Comparison of ENCODE assay signal across 1 cellular context in genomic region chr1:153945795-153946621, GRCh38.
TF ChIP-seq lines count a peak whose summit lies in the region.

No MANE protein-coding gene starts in this region.

TF ChIP-seq in SK-N-SH, 30 proteins besides CTCF, POLR2A, EP300 and RAD21 (continued from another document):
- TF ChIP-seq NFIC (IDR thresholded peaks at IDR 0.05; ENCODE audit: borderline replicate concordance) (no peak), FOXJ3 (CRISPR knock-in tag; IDR thresholded peaks at IDR 0.05) (no peak), MXI1 (IDR thresholded peaks at IDR 0.05; ENCODE audit: low read depth, low read length) (peak; percentile 79), RCOR1 (IDR thresholded peaks at IDR 0.05; ENCODE audit: low read length) (no peak), REST (IDR thresholded peaks at IDR 0.05; ENCODE audit: low read depth, low read length) (no peak), SMC3 (IDR thresholded peaks at IDR 0.05; ENCODE audit: low read depth, low read length) (no peak), TEAD4 (IDR thresholded peaks at IDR 0.05; ENCODE audit: borderline replicate concordance, insufficient read depth) (no peak), NRF1 (IDR thresholded peaks at IDR 0.05; ENCODE audit: low read depth, low read length) (no peak), JUND (IDR thresholded peaks at IDR 0.05) (no peak), TCF12 (IDR thresholded peaks at IDR 0.05) (no peak), RFX5 (IDR thresholded peaks at IDR 0.05; ENCODE audit: low read length) (no peak), USF1 (IDR thresholded peaks at IDR 0.05; ENCODE audit: borderline replicate concordance, low read depth) (peak; percentile 75), GABPA (IDR thresholded peaks at IDR 0.05; ENCODE audit: low read depth) (peak; percentile 57), EZH2phosphoT487 (IDR thresholded peaks at IDR 0.05; ENCODE audit: borderline replicate concordance, low read depth) (no peak), FOSL2 (IDR thresholded peaks at IDR 0.05; ENCODE audit: borderline replicate concordance, low read depth) (no peak), YY1 (IDR thresholded peaks at IDR 0.05; ENCODE audit: low read depth) (no peak), ZBTB33 (IDR thresholded peaks at IDR 0.05; ENCODE audit: borderline replicate concordance, low read depth) (no peak), FOXM1 (IDR thresholded peaks at IDR 0.05; ENCODE audit: low read depth) (no peak), GATA2 (CRISPR knock-in tag; IDR thresholded peaks at IDR 0.05) (no peak), ELF1 (IDR thresholded peaks at IDR 0.05) (no peak), RXRA (IDR thresholded peaks at IDR 0.05; ENCODE audit: borderline replicate concordance, low read depth) (no peak), POLR2AphosphoS5 (IDR thresholded peaks at IDR 0.05; ENCODE audit: low read depth, low read length) (no peak), MEF2A (IDR thresholded peaks at IDR 0.05; ENCODE audit: borderline replicate concordance, low read depth) (no peak), MAX (IDR thresholded peaks at IDR 0.05; ENCODE audit: low read depth) (no peak; the same call in 1 of the 2 replicates), SIN3A (IDR thresholded peaks at IDR 0.05; ENCODE audit: borderline replicate concordance, low read depth, low read length) (0 out of 2 replicates have a peak, but pooled peaks have one; percentile 31), TAF1 (IDR thresholded peaks at IDR 0.05; ENCODE audit: borderline replicate concordance, low read depth, low read length) (no peak; the same call in 1 of the 2 replicates)
- TF ChIP-seq, protein P1, sequence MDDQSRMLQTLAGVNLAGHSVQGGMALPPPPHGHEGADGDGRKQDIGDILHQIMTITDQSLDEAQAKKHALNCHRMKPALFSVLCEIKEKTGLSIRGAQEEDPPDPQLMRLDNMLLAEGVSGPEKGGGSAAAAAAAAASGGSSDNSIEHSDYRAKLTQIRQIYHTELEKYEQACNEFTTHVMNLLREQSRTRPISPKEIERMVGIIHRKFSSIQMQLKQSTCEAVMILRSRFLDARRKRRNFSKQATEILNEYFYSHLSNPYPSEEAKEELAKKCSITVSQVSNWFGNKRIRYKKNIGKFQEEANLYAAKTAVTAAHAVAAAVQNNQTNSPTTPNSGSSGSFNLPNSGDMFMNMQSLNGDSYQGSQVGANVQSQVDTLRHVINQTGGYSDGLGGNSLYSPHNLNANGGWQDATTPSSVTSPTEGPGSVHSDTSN (IDR thresholded peaks at IDR 0.05): no peak
- TF ChIP-seq, protein P2, sequence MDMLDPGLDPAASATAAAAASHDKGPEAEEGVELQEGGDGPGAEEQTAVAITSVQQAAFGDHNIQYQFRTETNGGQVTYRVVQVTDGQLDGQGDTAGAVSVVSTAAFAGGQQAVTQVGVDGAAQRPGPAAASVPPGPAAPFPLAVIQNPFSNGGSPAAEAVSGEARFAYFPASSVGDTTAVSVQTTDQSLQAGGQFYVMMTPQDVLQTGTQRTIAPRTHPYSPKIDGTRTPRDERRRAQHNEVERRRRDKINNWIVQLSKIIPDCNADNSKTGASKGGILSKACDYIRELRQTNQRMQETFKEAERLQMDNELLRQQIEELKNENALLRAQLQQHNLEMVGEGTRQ (IDR thresholded peaks at IDR 0.05; ENCODE audit: borderline replicate concordance, low read depth, low read length): no peak
- TF ChIP-seq, protein P3, sequence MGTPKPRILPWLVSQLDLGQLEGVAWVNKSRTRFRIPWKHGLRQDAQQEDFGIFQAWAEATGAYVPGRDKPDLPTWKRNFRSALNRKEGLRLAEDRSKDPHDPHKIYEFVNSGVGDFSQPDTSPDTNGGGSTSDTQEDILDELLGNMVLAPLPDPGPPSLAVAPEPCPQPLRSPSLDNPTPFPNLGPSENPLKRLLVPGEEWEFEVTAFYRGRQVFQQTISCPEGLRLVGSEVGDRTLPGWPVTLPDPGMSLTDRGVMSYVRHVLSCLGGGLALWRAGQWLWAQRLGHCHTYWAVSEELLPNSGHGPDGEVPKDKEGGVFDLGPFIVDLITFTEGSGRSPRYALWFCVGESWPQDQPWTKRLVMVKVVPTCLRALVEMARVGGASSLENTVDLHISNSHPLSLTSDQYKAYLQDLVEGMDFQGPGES (IDR thresholded peaks at IDR 0.05; ENCODE audit: low read depth, low read length): no peak
